9 cellular contexts compared by ENCODE assay signal in genomic region chr14:77208266-77208978, GRCh38. TPM values are rescaled to one million over a fixed set of nuclear protein-coding genes. Genes with fewer than 3 reads are reported as not detected.
DNase-seq lines count a peak whose midpoint lies in the region; ATAC-seq and TF ChIP-seq lines count a peak whose summit lies in the region.
"Had no signal": no experiment of that assay in that cellular context is flagged by ENCODE, and none has a peak within 500 bp of the region (broad histone marks: within the 10 kb centered on the region; RNA-seq: fewer than 3 reads in every experiment).

No MANE protein-coding gene starts in this region.

- ATAC-seq in heart right ventricle (peak; percentile 71 to 91 (median 84)), gastrocnemius medialis (peak in 1 of 2 donors; percentile 60), GM19397 (IDR thresholded peaks at IDR 0.05; ENCODE audit: unreplicated experiment) (no peak)

- no peak overlapping the region for H3K27ac ChIP-seq in AG04450 (ENCODE audit: low read depth, low read length)
- no peak overlapping the region for H3K27ac ChIP-seq in HEK293 (ENCODE audit: extremely low read depth, low read depth, low read length)
- H3K27ac ChIP-seq in heart right ventricle: no peak overlapping the region
- H3K27ac ChIP-seq in gastrocnemius medialis: no peak overlapping the region
- H3K27ac ChIP-seq: epithelial cell of prostate had no signal

- H3K4me3 ChIP-seq in AG04450 (ENCODE audit: low read depth, low read length): no peak overlapping the region
- H3K4me3 ChIP-seq in HEK293 (ENCODE audit: low read depth, low read length): no peak overlapping the region
- H3K4me3 ChIP-seq in heart right ventricle: no peak overlapping the region
- H3K4me3 ChIP-seq in gastrocnemius medialis: no peak overlapping the region

- H3K36me3 ChIP-seq in HEK293 (ENCODE audit: control insufficient read depth in 2 of 2, insufficient read depth in 1 of 2, low read length in 2 of 2) (no peaks in the 10 kb centered on the region), heart right ventricle (no peaks in the 10 kb centered on the region), gastrocnemius medialis (no peaks in the 10 kb centered on the region)

- H3K4me1 Mint-ChIP-seq in activated naive CD8-positive, alpha-beta T cell treated with anti-CD3 and anti-CD28 coated beads for 36 hours: no peaks in the 10 kb centered on the region

- no peaks in the 10 kb centered on the region for H3K9me3 Mint-ChIP-seq in activated naive CD8-positive, alpha-beta T cell treated with anti-CD3 and anti-CD28 coated beads for 36 hours

- intact Hi-C loops in heart right ventricle (cut with DNase I) (no loop called here), gastrocnemius medialis (cut with DNase I; ENCODE audit: low total_unique reads) (no loop called here)

- CTCF ChIA-PET in AG04450 (lab: Charles Lee) (no interaction called here), HEK293 (lab: Yijun Ruan, JAX) (interaction anchor here (0.8 to 1.9 kb wide), 2 partner anchors 52 to 65 kb away, joined by 4 to 5 read pairs; no protein-coding TSS in a partner anchor)

- TF ChIP-seq POLR2A in gastrocnemius medialis (IDR thresholded peaks at IDR 0.05): no peak

- H3K4me1 ChIP-seq in HEK293 (ENCODE audit: control insufficient read depth, insufficient read depth, low read length) (no peaks in the 10 kb centered on the region), heart right ventricle (no peaks in the 10 kb centered on the region), gastrocnemius medialis (no peaks in the 10 kb centered on the region)

- peaks cover 3% of the 10 kb centered on the region for H3K27me3 ChIP-seq in AG04450 (ENCODE audit: control insufficient read depth, insufficient read depth, low read length)
- H3K27me3 ChIP-seq in heart right ventricle: peaks cover 0 to 28% (median 0%) of the 10 kb centered on the region in 7 donors
- no peaks in the 10 kb centered on the region for H3K27me3 ChIP-seq in gastrocnemius medialis

- H3K27me3 Mint-ChIP-seq in activated naive CD8-positive, alpha-beta T cell treated with anti-CD3 and anti-CD28 coated beads for 36 hours: peaks cover 2% of the 10 kb centered on the region

- in situ Hi-C loops in gastrocnemius medialis (cut with MboI; ENCODE audit: low sequenced_read_pairs in 4 of 4): no loop called here

- H3K9me3 ChIP-seq in AG04450 (ENCODE audit: control insufficient read depth, insufficient read depth, low read length): no peaks in the 10 kb centered on the region; the same call in 1 of the 2 replicates
- H3K9me3 ChIP-seq in HEK293 (ENCODE audit: control insufficient read depth, insufficient read depth, low read depth, low read length): no peaks in the 10 kb centered on the region
- no peaks in the 10 kb centered on the region for H3K9me3 ChIP-seq in heart right ventricle
- no peaks in the 10 kb centered on the region for H3K9me3 ChIP-seq in gastrocnemius medialis

- no peak overlapping the region for H3K4me3 Mint-ChIP-seq in activated naive CD8-positive, alpha-beta T cell treated with anti-CD3 and anti-CD28 coated beads for 36 hours

- POLR2A ChIA-PET in AG04450 (lab: Yijun Ruan, JAX): no interaction called here
- POLR2A ChIA-PET in HEK293 (lab: Yijun Ruan, JAX): no interaction called here

- no peak overlapping the region for H3K27ac Mint-ChIP-seq in activated naive CD8-positive, alpha-beta T cell treated with anti-CD3 and anti-CD28 coated beads for 36 hours

- H3K36me3 Mint-ChIP-seq in activated naive CD8-positive, alpha-beta T cell treated with anti-CD3 and anti-CD28 coated beads for 36 hours: no peaks in the 10 kb centered on the region

- 15 to 18% methylated on average over 10 of the region's 10 CpGs for WGBS in heart right ventricle, 2 donors

- DNase-seq in AG04450 (ENCODE audit: low read depth, low spot score) (peak; percentile 33), RPMI8226 (peak; percentile 56), heart right ventricle (peak; percentile 70 to 76), gastrocnemius medialis (peak; percentile 32 to 33), NCI-H1694 (lab: John Stamatoyannopoulos, UW) (no peak)
- DNase-seq in activated naive CD8-positive, alpha-beta T cell treated with anti-CD3 and anti-CD28 coated beads for 36 hours: peak; percentile 45

- TF ChIP-seq CTCF in AG04450 (IDR thresholded peaks at IDR 0.05; ENCODE audit: low read depth, low read length) (no peak), HEK293 (tag by site-specific recombination; IDR thresholded peaks at IDR 0.05) (no peak), heart right ventricle (IDR thresholded peaks at IDR 0.05) (no peak), gastrocnemius medialis (IDR thresholded peaks at IDR 0.05 in 4 of 5, conservative IDR thresholded peaks at IDR 0.05 in 1 of 5) (no peak)

TF ChIP-seq in HEK293, 187 proteins besides CTCF, POLR2A, EP300 and RAD21 (continues in another document):
- TF ChIP-seq ZNF350 (tag by site-specific recombination; IDR thresholded peaks at IDR 0.05): no peak
- 0 out of 2 replicates have a peak, but pooled peaks have one; percentile 44 for TF ChIP-seq KLF17 (tag by site-specific recombination; IDR thresholded peaks at IDR 0.05)
- TF ChIP-seq ZNF48 (tag by site-specific recombination; IDR thresholded peaks at IDR 0.05): no peak
- TF ChIP-seq ZNF214 (tag by site-specific recombination; IDR thresholded peaks at IDR 0.05; ENCODE audit: borderline replicate concordance): no peak
- no peak for TF ChIP-seq ZNF654 (tag by site-specific recombination; IDR thresholded peaks at IDR 0.05; ENCODE audit: low read depth)
- 0 out of 2 replicates have a peak, but pooled peaks have one; percentile 67 for TF ChIP-seq HOXD13 (CRISPR knock-in tag; IDR thresholded peaks at IDR 0.05; ENCODE audit: borderline replicate concordance)
- TF ChIP-seq ZBTB26 (tag by site-specific recombination; optimal IDR thresholded peaks at IDR 0.05): no peak
- peak; percentile 79 for TF ChIP-seq ZIC2 (tag by site-specific recombination; IDR thresholded peaks at IDR 0.05)
- no peak for TF ChIP-seq GFI1B (tag by site-specific recombination; IDR thresholded peaks at IDR 0.05)
- TF ChIP-seq KLF9 (tag by site-specific recombination; IDR thresholded peaks at IDR 0.05; ENCODE audit: low read depth): no peak
- peak; percentile 98 for TF ChIP-seq REST (tag by site-specific recombination; IDR thresholded peaks at IDR 0.05)

RNA-seq across cellular contexts. Expression of gene TMEM63C, which starts 26.8 kb away (rescaled TPM):
- not detected in 2 replicates for polyA plus RNA-seq in AG04450 (2011; rRNA removed)
- polyA minus RNA-seq in AG04450 (2011; rRNA and poly(A)+ RNA removed): not detected in 2 replicates
- 1 to 10 TPM in 1 of 2 experiments, under 1 TPM in 1; 0.89 to 1.2 TPM for total RNA-seq in activated naive CD8-positive, alpha-beta T cell treated with anti-CD3 and anti-CD28 coated beads for 36 hours
- total RNA-seq in heart right ventricle: 1 to 10 TPM in 2 of 10 donors, under 1 TPM in 8; 0.08 to 7.2 (median 0.53) TPM
- 1 to 10 TPM in 1 of 2 donors, under 1 TPM in 1; under 0.01 to 1.5 TPM for polyA plus RNA-seq in heart right ventricle
- under 1 TPM in 2 of 4 donors, not detected in 2; 0.05 TPM for total RNA-seq in gastrocnemius medialis
